ENCODE assay signal across 22 cellular contexts in genomic region chr3:41768363-41768762, GRCh38.
"Had no signal": no experiment of that assay in that cellular context is flagged by ENCODE, and none has a peak within 500 bp of the region (broad histone marks: within the 10 kb centered on the region; RNA-seq: fewer than 3 reads in every experiment).

No MANE protein-coding gene starts in this region.

- DNase-seq: activated CD4-positive, alpha-beta memory T cell treated with anti-CD3 and anti-CD28 coated beads, Interleukin-2, amount 10 ng/mL, durations not matched to agents 7 days and 5 days; activated CD4-positive, alpha-beta T cell treated with anti-CD3 and anti-CD28 coated beads for 48 hours; activated effector memory CD4-positive, alpha-beta T cell treated with anti-CD3 and anti-CD28 coated beads, Interleukin-2, amount 50 U/mL, for 16 hours; activated naive CD4-positive, alpha-beta T cell treated with anti-CD3 and anti-CD28 coated beads, Interleukin-2, amount 10 ng/mL, durations not matched to agents 7 days and 5 days; amygdala; erythroblast; foreskin melanocyte; immature natural killer cell; kidney glomerular epithelial cell; left lung; naive thymus-derived CD4-positive, alpha-beta T cell; occipital lobe; sigmoid colon; stimulated activated CD4-positive, alpha-beta T cell treated with anti-CD3 and anti-CD28 coated beads, Interleukin-15, amount 100 ng/mL, for 24 hours; stimulated activated CD8-positive, alpha-beta memory T cell treated with anti-CD3 and anti-CD28 coated beads, Interleukin-4, amount 100 ng/mL, for 48 hours; stimulated activated naive CD4-positive, alpha-beta T cell; testis had no signal

- H3K79me2 ChIP-seq: hepatocyte had no signal

- H3K27ac ChIP-seq: hepatocyte, left lung, sigmoid colon, testis, vagina had no signal

- ATAC-seq: left lung; naive thymus-derived CD4-positive, alpha-beta T cell had no signal

- H3K27me3 ChIP-seq: cardiac muscle cell, hepatocyte, left lung, sigmoid colon, testis, vagina had no signal

- H3K9me3 ChIP-seq: left lung, sigmoid colon, testis, vagina had no signal

- H3K36me3 ChIP-seq: cardiac muscle cell, left lung, sigmoid colon, vagina had no signal

- H2AFZ ChIP-seq: hepatocyte had no signal

- H3K4me2 ChIP-seq: hepatocyte, smooth muscle cell had no signal

- H3K4me3 ChIP-seq: cardiac muscle cell, hepatocyte, left lung, lung, sigmoid colon, smooth muscle cell, testis, vagina had no signal

- H3K4me1 ChIP-seq: left lung, testis, vagina had no signal
